ENCODE assay signal across 15 cellular contexts in the genomic region with DNA sequence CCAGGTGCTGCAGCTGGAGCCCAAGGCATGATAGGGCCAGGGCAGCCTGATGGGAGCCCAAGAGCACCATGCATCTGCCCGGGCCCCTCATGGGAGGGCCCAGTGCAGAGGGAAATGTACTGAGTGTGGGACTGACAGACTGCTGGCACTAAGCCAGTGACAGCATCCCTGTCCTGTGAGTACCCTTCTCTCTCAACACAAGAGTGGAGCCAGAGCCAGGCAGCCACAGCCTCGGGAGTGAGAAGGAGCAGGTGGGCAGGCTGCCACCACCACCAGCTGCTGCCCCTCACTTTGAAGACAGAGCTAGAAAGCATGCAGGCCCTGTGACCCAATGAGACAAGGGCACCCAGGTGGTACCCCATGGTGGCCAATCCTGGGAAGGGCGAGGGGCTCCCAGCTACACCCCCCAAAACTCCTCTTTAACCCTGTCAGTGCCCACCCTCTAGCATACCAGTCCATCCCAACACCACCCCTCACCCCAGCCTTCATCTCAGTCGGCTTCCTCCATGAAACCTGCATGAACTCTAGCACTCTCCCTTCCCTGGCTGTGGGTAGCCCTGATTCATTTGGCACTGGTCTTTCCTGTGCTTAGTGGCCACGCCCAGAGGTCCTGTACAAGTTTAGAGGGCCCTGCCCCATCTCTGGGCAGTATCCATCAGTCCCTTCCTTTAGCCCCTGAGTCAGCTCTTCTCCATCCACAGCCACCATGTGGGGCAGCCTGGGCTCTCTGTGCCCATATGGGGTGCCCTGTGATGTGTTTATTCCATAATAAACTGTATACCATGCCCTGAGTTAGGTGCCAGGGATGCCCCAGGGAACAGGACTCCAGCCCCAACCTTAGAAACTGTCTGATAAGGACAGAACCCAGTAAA.
DNase-seq lines count a peak whose midpoint lies in the region; TF ChIP-seq lines count a peak whose summit lies in the region.
"Had no signal": no experiment of that assay in that cellular context is flagged by ENCODE, and none has a peak within 500 bp of the region (broad histone marks: within the 10 kb centered on the region; RNA-seq: fewer than 3 reads in every experiment).

No MANE protein-coding gene starts in this region.

- no peaks in the 10 kb centered on the region for H3K79me2 ChIP-seq in neural progenitor cell (ENCODE audit: low read depth)

- H3K9me3 Mint-ChIP-seq in neural progenitor cell: no peaks in the 10 kb centered on the region
- H3K9me3 Mint-ChIP-seq: activated naive CD8-positive, alpha-beta T cell treated with anti-CD3 and anti-CD28 coated beads for 36 hours; effector memory CD8-positive, alpha-beta T cell had no signal

- peaks cover 8% of the 10 kb centered on the region for H3F3A ChIP-seq in neural progenitor cell (ENCODE audit: low read depth)

- POLR2A ChIA-PET in GM10248 (lab: Yijun Ruan, JAX): no interaction called here

- CTCF ChIA-PET in GM10248 (lab: Yijun Ruan, JAX): no interaction called here

- H3K27me3 ChIP-seq in BE2C (no peaks in the 10 kb centered on the region), esophagus muscularis mucosa (no peaks in the 10 kb centered on the region), neural progenitor cell (no peaks in the 10 kb centered on the region)
- H3K27me3 ChIP-seq: sigmoid colon had no signal

- H3K4me2 ChIP-seq in neural progenitor cell: no peak overlapping the region

- peaks cover 13% of the 10 kb centered on the region for H3K27me3 Mint-ChIP-seq in neural progenitor cell (ENCODE audit: insufficient read depth, low read depth)
- H3K27me3 Mint-ChIP-seq: activated naive CD8-positive, alpha-beta T cell treated with anti-CD3 and anti-CD28 coated beads for 36 hours had no signal

- intact Hi-C loops in esophagus muscularis mucosa (cut with DNase I): no loop called here

- no peaks in the 10 kb centered on the region for H3K36me3 Mint-ChIP-seq in neural progenitor cell
- H3K36me3 Mint-ChIP-seq: activated naive CD8-positive, alpha-beta T cell treated with anti-CD3 and anti-CD28 coated beads for 36 hours had no signal

- H3K4me1 Mint-ChIP-seq in neural progenitor cell: peaks cover 14% of the 10 kb centered on the region

- TF ChIP-seq CTCF in BE2C (IDR thresholded peaks at IDR 0.05; ENCODE audit: low read depth, low read length) (no peak), esophagus muscularis mucosa (IDR thresholded peaks at IDR 0.05) (no peak), GM10248 (IDR thresholded peaks at IDR 0.05; ENCODE audit: control extremely low read depth, extremely low read depth, low read depth, missing control alignments) (no peak), neural progenitor cell (IDR thresholded peaks at IDR 0.05) (no peak)

- no peak for TF ChIP-seq POLR2A in esophagus muscularis mucosa (IDR thresholded peaks at IDR 0.05; ENCODE audit: low read depth)

- TF ChIP-seq EP300 in esophagus muscularis mucosa (IDR thresholded peaks at IDR 0.05): no peak

- H3K9me3 ChIP-seq in BE2C (no peaks in the 10 kb centered on the region), esophagus muscularis mucosa (no peaks in the 10 kb centered on the region), neural progenitor cell (ENCODE audit: low read depth) (no peaks in the 10 kb centered on the region)
- H3K9me3 ChIP-seq: sigmoid colon had no signal

- no peak overlapping the region for H3K9ac ChIP-seq in neural progenitor cell

- no peak overlapping the region for H3K27ac ChIP-seq in esophagus muscularis mucosa (replicated peaks in 1 of 4)
- H3K27ac ChIP-seq in neural progenitor cell: no peak overlapping the region
- H3K27ac ChIP-seq: sigmoid colon had no signal

- no peak overlapping the region for H3K27ac Mint-ChIP-seq in neural progenitor cell
- H3K27ac Mint-ChIP-seq: activated naive CD8-positive, alpha-beta T cell treated with anti-CD3 and anti-CD28 coated beads for 36 hours; effector memory CD8-positive, alpha-beta T cell had no signal

- DNase-seq in BE2C (peak; percentile 86), HT1080 (ENCODE audit: low read depth) (peak; percentile 38), NCI-H510A treated with DMSO at 0.1 percent for 48 hours (lab: John Stamatoyannopoulos, UW) (peak; percentile 27), esophagus muscularis mucosa (ENCODE audit: extremely low spot score) (peak; percentile 74), GM10248 (ENCODE audit: extremely low spot score) (no peak), neural progenitor cell (ENCODE audit: low spot score) (no peak)
- DNase-seq in stimulated activated naive CD4-positive, alpha-beta T cell (lab: John Stamatoyannopoulos, UW): no peak
- DNase-seq in activated CD4-positive, alpha-beta T cell treated with anti-CD3 and anti-CD28 coated beads for 1 hour: no peak
- DNase-seq: activated CD4-positive, CD25-positive, alpha-beta regulatory T cell treated with anti-CD3 and anti-CD28 coated beads, Interleukin-2, amount 50 U/mL, for 72 hours; activated naive CD8-positive, alpha-beta T cell treated with anti-CD3 and anti-CD28 coated beads for 36 hours; effector memory CD8-positive, alpha-beta T cell; NCI-H526; sigmoid colon; stimulated activated CD4-positive, alpha-beta T cell treated with anti-CD3 and anti-CD28 coated beads, Interleukin-4, amount 100 ng/mL, for 4 hours; T-helper 2 cell had no signal

- 73% methylated on average over 5 of the region's 5 CpGs for WGBS in esophagus muscularis mucosa

- H2AFZ ChIP-seq in neural progenitor cell (replicated peaks): no peak overlapping the region

- H3K4me1 ChIP-seq in BE2C (peaks cover 35% of the 10 kb centered on the region), esophagus muscularis mucosa (peaks cover 5 to 16% (median 13%) of the 10 kb centered on the region in 4 donors), neural progenitor cell (peaks cover 16% of the 10 kb centered on the region)

- H3K36me3 ChIP-seq in BE2C (no peaks in the 10 kb centered on the region), esophagus muscularis mucosa (no peaks in the 10 kb centered on the region), neural progenitor cell (no peaks in the 10 kb centered on the region)
- H3K36me3 ChIP-seq: sigmoid colon had no signal

- H4K20me1 ChIP-seq in neural progenitor cell (ENCODE audit: low read depth): no peaks in the 10 kb centered on the region

- H3K4me3 ChIP-seq in BE2C (ENCODE audit: low read depth, low read length): no peak overlapping the region
- no peak overlapping the region for H3K4me3 ChIP-seq in esophagus muscularis mucosa
- no peak overlapping the region for H3K4me3 ChIP-seq in neural progenitor cell
- H3K4me3 ChIP-seq: sigmoid colon had no signal

- no peak overlapping the region for H3K4me3 Mint-ChIP-seq in neural progenitor cell
- H3K4me3 Mint-ChIP-seq: activated naive CD8-positive, alpha-beta T cell treated with anti-CD3 and anti-CD28 coated beads for 36 hours; effector memory CD8-positive, alpha-beta T cell had no signal

Comparison
In these comparisons a context has a peak if more than half of its experiments do, and no peak if none do; other contexts are left out.
1. DNase-seq: peak in BE2C (single experiment), HT1080 (single experiment), NCI-H510A treated with DMSO at 0.1 percent for 48 hours (single experiment) and esophagus muscularis mucosa (single experiment); none in GM10248 (single experiment), stimulated activated naive CD4-positive, alpha-beta T cell (0 of 6), activated CD4-positive, alpha-beta T cell treated with anti-CD3 and anti-CD28 coated beads for 1 hour (single experiment) and neural progenitor cell (single experiment).